Comparison of ENCODE assay signal across 9 cellular contexts in genomic region chr11:2383823-2384722, GRCh38. TPM values are rescaled to one million over a fixed set of nuclear protein-coding genes. Genes with fewer than 3 reads are reported as not detected.
DNase-seq lines count a peak whose midpoint lies in the region; ATAC-seq and TF ChIP-seq lines count a peak whose summit lies in the region.
"Had no signal": no experiment of that assay in that cellular context is flagged by ENCODE, and none has a peak within 500 bp of the region (broad histone marks: within the 10 kb centered on the region; RNA-seq: fewer than 3 reads in every experiment).

No MANE protein-coding gene starts in this region.

- BruUV-seq in OCI-LY7 (replicated peaks; lab: Mats Ljungman, UMichigan), result no TSS peak

- intact Hi-C loops in OCI-LY7 (cut with micrococcal nuclease; ENCODE audit: unreplicated experiment) (loop anchor here (2.0 to 5.0 kb wide), 2 partner anchors 17 to 862 kb away; partner anchors contain the start of gene TSSC4), esophagus squamous epithelium (cut with DNase I) (no loop called here), sciatic nerve (cut with DNase I) (loop anchor here (10.0 kb wide), 1 partner anchor 1639 kb away; the partner anchor contains the start of gene TALDO1)

- H3K27me3 ChIP-seq in esophagus squamous epithelium, result no peaks in the 10 kb centered on the region

- H4K20me1 ChIP-seq in OCI-LY7 (ENCODE audit: insufficient read depth, low read length), result peaks cover 38% of the 10 kb centered on the region

- H3K79me2 ChIP-seq in OCI-LY7 (ENCODE audit: insufficient read depth, low read depth, low read length), result peaks cover 84% of the 10 kb centered on the region

- H3K4me2 ChIP-seq in OCI-LY7 (ENCODE audit: low read length), result peak overlapping the region; percentile 97

- peaks cover 88% of the 10 kb centered on the region for H3K4me1 ChIP-seq in OCI-LY7 (ENCODE audit: insufficient read depth, low read length, poor library complexity, severe bottlenecking)
- H3K4me1 ChIP-seq in esophagus squamous epithelium, result peaks cover 92 to 100% (median 97%) of the 10 kb centered on the region in 3 donors

- H3K4me3 ChIP-seq in OCI-LY7 (ENCODE audit: low read depth, low read length, poor library complexity, severe bottlenecking) (peak overlapping the region; percentile 99), esophagus squamous epithelium (peak overlapping the region in 2 of 4 donors; percentile 9 to 48)

- peak overlapping the region; percentile 99 for H3K27ac ChIP-seq in OCI-LY7 (ENCODE audit: low read depth, low read length, poor library complexity, severe bottlenecking)
- peak overlapping the region; percentile 96 to 99 (median 98) for H3K27ac ChIP-seq in esophagus squamous epithelium

- CTCF ChIA-PET in OCI-LY7 (lab: Charles Lee; ENCODE audit: unreplicated experiment), result no interaction called here

- no peak overlapping the region for H2AFZ ChIP-seq in OCI-LY7 (ENCODE audit: low read length)

- DNase-seq in GM10266 (ENCODE audit: extremely low spot score) (peak; percentile 90), OCI-LY7 (ENCODE audit: low spot score) (peak; percentile 84), esophagus squamous epithelium (lab: John Stamatoyannopoulos, UW) (no peak), sciatic nerve (ENCODE audit: low spot score) (no peak), DMS 273 treated with DMSO at 0.1 percent for 48 hours (lab: John Stamatoyannopoulos, UW) (no peak)
- no peak for DNase-seq in effector CD4-positive, alpha-beta T cell
- DNase-seq: NCI-H82 had no signal

- H3K9me3 ChIP-seq in OCI-LY7 (ENCODE audit: low read length) (no peaks in the 10 kb centered on the region), esophagus squamous epithelium (no peaks in the 10 kb centered on the region)

- peak; percentile 31 for ATAC-seq in sciatic nerve
- ATAC-seq in HG02610 (IDR thresholded peaks at IDR 0.05; ENCODE audit: unreplicated experiment), result no peak
- no peak for ATAC-seq in HG03280 (IDR thresholded peaks at IDR 0.05; ENCODE audit: unreplicated experiment)

- H3K36me3 ChIP-seq in OCI-LY7 (ENCODE audit: insufficient read depth, low read length), result peaks cover 60% of the 10 kb centered on the region
- H3K36me3 ChIP-seq in esophagus squamous epithelium, result peaks cover 0 to 39% (median 0%) of the 10 kb centered on the region in 3 donors

- peak in 1 of 4 donors; percentile 5 for TF ChIP-seq POLR2A in esophagus squamous epithelium (IDR thresholded peaks at IDR 0.05)

- POLR2A ChIA-PET in OCI-LY7 (lab: Charles Lee), result no interaction called here

- TF ChIP-seq CTCF in GM10266 (IDR thresholded peaks at IDR 0.05; ENCODE audit: control insufficient read depth, insufficient read depth, low read depth, missing control alignments) (no peak), OCI-LY7 (conservative IDR thresholded peaks at IDR 0.05; ENCODE audit: low read length) (no peak), esophagus squamous epithelium (IDR thresholded peaks at IDR 0.05) (no peak)

- 13% methylated on average over 7 of the region's 32 CpGs; no CpG with 5 or more reads in 1 of the 2 donors for WGBS in esophagus squamous epithelium, 2 donors

- no peaks in the 10 kb centered on the region for H3K9me2 ChIP-seq in OCI-LY7 (ENCODE audit: insufficient read depth, low read length)

RNA-seq across cellular contexts. Expression of gene CD81, which starts 7.0 kb away (rescaled TPM):
- 233 and 290 TPM in 2 replicates for total RNA-seq in OCI-LY7 (2014; rRNA removed; shearing (Covaris generic))
- 343 and 404 TPM in 2 replicates for total RNA-seq in OCI-LY7 (2022)
- total RNA-seq in esophagus squamous epithelium, result 100 to 1,000 TPM; 110 to 265 (median 125) TPM
- total RNA-seq in sciatic nerve, result 618 TPM

RNA-seq across cellular contexts. Expression of gene TSSC4, which starts 16.5 kb away (rescaled TPM):
- 40.4 and 43.5 TPM in 2 replicates for total RNA-seq in OCI-LY7 (2014; rRNA removed; shearing (Covaris generic))
- 41.3 and 50.9 TPM in 2 replicates for total RNA-seq in OCI-LY7 (2022)
- 10 to 100 TPM; 24.2 to 35.5 (median 29.6) TPM for total RNA-seq in esophagus squamous epithelium
- total RNA-seq in sciatic nerve, result 41.0 TPM

Comparison
In these comparisons a context has a peak if more than half of its experiments do, and no peak if none do; other contexts are left out.
1. DNase-seq: peak in GM10266 (single experiment) and OCI-LY7 (single experiment); none in esophagus squamous epithelium (single experiment), sciatic nerve (single experiment), DMS 273 treated with DMSO at 0.1 percent for 48 hours (single experiment) and effector CD4-positive, alpha-beta T cell (single experiment).